1 cellular context compared by ENCODE assay signal in the genomic region with DNA sequence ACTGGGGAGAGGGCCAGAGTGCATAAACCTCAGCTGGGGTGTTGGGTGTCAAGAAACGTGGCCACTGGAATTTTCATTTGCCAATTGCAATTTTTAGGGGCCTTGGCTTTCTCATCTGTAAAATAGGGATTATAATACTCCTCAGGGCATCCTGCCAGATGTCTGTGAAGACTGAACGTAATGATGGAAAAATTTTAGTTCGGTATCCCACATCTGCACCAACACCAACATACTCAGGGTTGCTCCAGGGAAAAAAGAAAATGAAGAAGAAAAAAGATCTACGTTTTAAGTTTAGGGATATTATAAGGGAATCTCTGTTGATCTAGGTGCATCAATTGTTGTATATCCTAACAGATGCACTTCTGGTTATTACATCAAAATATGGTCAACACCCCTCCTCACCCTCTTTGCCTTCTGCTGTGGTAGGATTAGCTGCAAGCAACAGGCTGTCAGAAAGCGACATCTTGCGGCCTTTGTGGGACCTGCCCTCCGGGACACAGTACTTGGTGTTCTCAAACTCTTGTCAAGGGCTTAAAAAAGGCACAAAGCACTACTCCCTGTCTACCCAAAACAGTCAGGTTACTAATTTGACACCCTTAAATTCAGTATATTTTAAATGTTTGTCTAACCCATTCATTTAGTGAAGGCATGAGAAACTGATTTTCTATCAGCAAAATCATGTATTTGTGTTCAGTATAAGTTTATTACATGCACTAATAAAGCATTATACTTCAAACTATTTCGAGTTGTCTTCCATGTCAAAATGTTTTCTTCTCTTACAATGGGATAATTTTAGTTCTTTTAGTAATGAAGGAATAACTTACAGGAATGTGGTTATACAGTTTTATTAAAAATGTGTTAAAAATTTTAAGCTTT.
TF ChIP-seq lines count a peak whose summit lies in the region.

No MANE protein-coding gene starts in this region.

TF ChIP-seq in HepG2, 621 proteins besides CTCF, POLR2A, EP300 and RAD21 (continued from another document and continues in another):
- TF ChIP-seq, protein P1, sequence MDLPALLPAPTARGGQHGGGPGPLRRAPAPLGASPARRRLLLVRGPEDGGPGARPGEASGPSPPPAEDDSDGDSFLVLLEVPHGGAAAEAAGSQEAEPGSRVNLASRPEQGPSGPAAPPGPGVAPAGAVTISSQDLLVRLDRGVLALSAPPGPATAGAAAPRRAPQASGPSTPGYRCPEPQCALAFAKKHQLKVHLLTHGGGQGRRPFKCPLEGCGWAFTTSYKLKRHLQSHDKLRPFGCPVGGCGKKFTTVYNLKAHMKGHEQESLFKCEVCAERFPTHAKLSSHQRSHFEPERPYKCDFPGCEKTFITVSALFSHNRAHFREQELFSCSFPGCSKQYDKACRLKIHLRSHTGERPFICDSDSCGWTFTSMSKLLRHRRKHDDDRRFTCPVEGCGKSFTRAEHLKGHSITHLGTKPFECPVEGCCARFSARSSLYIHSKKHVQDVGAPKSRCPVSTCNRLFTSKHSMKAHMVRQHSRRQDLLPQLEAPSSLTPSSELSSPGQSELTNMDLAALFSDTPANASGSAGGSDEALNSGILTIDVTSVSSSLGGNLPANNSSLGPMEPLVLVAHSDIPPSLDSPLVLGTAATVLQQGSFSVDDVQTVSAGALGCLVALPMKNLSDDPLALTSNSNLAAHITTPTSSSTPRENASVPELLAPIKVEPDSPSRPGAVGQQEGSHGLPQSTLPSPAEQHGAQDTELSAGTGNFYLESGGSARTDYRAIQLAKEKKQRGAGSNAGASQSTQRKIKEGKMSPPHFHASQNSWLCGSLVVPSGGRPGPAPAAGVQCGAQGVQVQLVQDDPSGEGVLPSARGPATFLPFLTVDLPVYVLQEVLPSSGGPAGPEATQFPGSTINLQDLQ (CRISPR knock-in tag; IDR thresholded peaks at IDR 0.05): no peak
- TF ChIP-seq, protein P2, sequence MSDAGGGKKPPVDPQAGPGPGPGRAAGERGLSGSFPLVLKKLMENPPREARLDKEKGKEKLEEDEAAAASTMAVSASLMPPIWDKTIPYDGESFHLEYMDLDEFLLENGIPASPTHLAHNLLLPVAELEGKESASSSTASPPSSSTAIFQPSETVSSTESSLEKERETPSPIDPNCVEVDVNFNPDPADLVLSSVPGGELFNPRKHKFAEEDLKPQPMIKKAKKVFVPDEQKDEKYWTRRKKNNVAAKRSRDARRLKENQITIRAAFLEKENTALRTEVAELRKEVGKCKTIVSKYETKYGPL (CRISPR knock-in tag; IDR thresholded peaks at IDR 0.05): no peak
- no peak for TF ChIP-seq ZFP82 (CRISPR knock-in tag; IDR thresholded peaks at IDR 0.05; ENCODE audit: borderline replicate concordance)
- peak; percentile 91 for TF ChIP-seq PITX1 (CRISPR knock-in tag; IDR thresholded peaks at IDR 0.05)
- no peak for TF ChIP-seq SKI (IDR thresholded peaks at IDR 0.05; ENCODE audit: partially characterized antibody)
- TF ChIP-seq ZNF331 (CRISPR knock-in tag; IDR thresholded peaks at IDR 0.05): 0 out of 2 replicates have a peak, but pooled peaks have one; percentile 45
- TF ChIP-seq, protein P3, sequence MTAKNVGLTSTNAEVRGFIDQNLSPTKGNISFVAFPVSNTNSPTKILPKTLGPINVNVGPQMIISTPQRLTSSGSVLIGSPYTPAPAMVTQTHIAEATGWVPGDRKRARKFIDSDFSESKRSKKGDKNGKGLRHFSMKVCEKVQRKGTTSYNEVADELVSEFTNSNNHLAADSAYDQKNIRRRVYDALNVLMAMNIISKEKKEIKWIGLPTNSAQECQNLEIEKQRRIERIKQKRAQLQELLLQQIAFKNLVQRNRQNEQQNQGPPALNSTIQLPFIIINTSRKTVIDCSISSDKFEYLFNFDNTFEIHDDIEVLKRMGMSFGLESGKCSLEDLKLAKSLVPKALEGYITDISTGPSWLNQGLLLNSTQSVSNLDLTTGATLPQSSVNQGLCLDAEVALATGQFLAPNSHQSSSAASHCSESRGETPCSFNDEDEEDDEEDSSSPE (CRISPR knock-in tag; IDR thresholded peaks at IDR 0.05): no peak
- TF ChIP-seq ZNF34 (CRISPR knock-in tag; IDR thresholded peaks at IDR 0.05; ENCODE audit: borderline replicate concordance): no peak
- TF ChIP-seq SP1 (IDR thresholded peaks at IDR 0.05): no peak
- no peak for TF ChIP-seq SP1 (CRISPR knock-in tag; IDR thresholded peaks at IDR 0.05)
- 0 out of 2 replicates have a peak, but pooled peaks have one; percentile 37 for TF ChIP-seq MIER2 (CRISPR knock-in tag; IDR thresholded peaks at IDR 0.05)
- no peak for TF ChIP-seq NFKB2 (CRISPR knock-in tag; IDR thresholded peaks at IDR 0.05; ENCODE audit: borderline replicate concordance)
- TF ChIP-seq STAG1 (CRISPR knock-in tag; IDR thresholded peaks at IDR 0.05): peak; percentile 98
- TF ChIP-seq, protein P4, sequence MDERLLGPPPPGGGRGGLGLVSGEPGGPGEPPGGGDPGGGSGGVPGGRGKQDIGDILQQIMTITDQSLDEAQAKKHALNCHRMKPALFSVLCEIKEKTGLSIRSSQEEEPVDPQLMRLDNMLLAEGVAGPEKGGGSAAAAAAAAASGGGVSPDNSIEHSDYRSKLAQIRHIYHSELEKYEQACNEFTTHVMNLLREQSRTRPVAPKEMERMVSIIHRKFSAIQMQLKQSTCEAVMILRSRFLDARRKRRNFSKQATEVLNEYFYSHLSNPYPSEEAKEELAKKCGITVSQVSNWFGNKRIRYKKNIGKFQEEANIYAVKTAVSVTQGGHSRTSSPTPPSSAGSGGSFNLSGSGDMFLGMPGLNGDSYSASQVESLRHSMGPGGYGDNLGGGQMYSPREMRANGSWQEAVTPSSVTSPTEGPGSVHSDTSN (CRISPR knock-in tag; IDR thresholded peaks at IDR 0.05): no peak
- TF ChIP-seq, protein P5, sequence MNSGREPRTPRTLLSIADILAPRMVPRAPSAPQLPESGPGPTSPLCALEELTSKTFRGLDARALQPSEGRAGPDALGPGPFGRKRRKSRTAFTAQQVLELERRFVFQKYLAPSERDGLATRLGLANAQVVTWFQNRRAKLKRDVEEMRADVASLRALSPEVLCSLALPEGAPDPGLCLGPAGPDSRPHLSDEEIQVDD (CRISPR knock-in tag; IDR thresholded peaks at IDR 0.05; ENCODE audit: borderline replicate concordance): no peak
- no peak for TF ChIP-seq ONECUT2 (CRISPR knock-in tag; IDR thresholded peaks at IDR 0.05)
- TF ChIP-seq, protein P6, sequence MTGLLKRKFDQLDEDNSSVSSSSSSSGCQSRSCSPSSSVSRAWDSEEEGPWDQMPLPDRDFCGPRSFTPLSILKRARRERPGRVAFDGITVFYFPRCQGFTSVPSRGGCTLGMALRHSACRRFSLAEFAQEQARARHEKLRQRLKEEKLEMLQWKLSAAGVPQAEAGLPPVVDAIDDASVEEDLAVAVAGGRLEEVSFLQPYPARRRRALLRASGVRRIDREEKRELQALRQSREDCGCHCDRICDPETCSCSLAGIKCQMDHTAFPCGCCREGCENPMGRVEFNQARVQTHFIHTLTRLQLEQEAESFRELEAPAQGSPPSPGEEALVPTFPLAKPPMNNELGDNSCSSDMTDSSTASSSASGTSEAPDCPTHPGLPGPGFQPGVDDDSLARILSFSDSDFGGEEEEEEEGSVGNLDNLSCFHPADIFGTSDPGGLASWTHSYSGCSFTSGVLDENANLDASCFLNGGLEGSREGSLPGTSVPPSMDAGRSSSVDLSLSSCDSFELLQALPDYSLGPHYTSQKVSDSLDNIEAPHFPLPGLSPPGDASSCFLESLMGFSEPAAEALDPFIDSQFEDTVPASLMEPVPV (CRISPR knock-in tag; IDR thresholded peaks at IDR 0.05): no peak
- no peak for TF ChIP-seq RNF2 (conservative IDR thresholded peaks at IDR 0.05; ENCODE audit: low read depth)
- no peak for TF ChIP-seq ZNF431 (CRISPR knock-in tag; IDR thresholded peaks at IDR 0.05; ENCODE audit: borderline replicate concordance, low read depth)
- TF ChIP-seq IRF2 (CRISPR knock-in tag; IDR thresholded peaks at IDR 0.05): peak; percentile 54; the same call in 1 of the 2 replicates
- TF ChIP-seq ZNF768 (CRISPR knock-in tag; IDR thresholded peaks at IDR 0.05): no peak
- TF ChIP-seq HOXA5 (CRISPR knock-in tag; IDR thresholded peaks at IDR 0.05): 0 out of 2 replicates have a peak, but pooled peaks have one; percentile 27
- peak; percentile 97 for TF ChIP-seq SMC3 (IDR thresholded peaks at IDR 0.05; ENCODE audit: low read length)
- no peak for TF ChIP-seq TEAD2 (CRISPR knock-in tag; IDR thresholded peaks at IDR 0.05)
- TF ChIP-seq, protein P7, sequence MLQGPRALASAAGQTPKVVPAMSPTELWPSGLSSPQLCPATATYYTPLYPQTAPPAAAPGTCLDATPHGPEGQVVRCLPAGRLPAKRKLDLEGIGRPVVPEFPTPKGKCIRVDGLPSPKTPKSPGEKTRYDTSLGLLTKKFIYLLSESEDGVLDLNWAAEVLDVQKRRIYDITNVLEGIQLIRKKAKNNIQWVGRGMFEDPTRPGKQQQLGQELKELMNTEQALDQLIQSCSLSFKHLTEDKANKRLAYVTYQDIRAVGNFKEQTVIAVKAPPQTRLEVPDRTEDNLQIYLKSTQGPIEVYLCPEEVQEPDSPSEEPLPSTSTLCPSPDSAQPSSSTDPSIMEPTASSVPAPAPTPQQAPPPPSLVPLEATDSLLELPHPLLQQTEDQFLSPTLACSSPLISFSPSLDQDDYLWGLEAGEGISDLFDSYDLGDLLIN (CRISPR knock-in tag; IDR thresholded peaks at IDR 0.05; ENCODE audit: borderline replicate concordance): no peak
- TF ChIP-seq KLF11 (CRISPR knock-in tag; IDR thresholded peaks at IDR 0.05): no peak
- no peak for TF ChIP-seq ZNF563 (CRISPR knock-in tag; IDR thresholded peaks at IDR 0.05)
- TF ChIP-seq KLF16 (CRISPR knock-in tag; IDR thresholded peaks at IDR 0.05): 0 out of 4 replicates have a peak, but pooled peaks of 1 of the 2 experiments have one; percentile 40
- no peak for TF ChIP-seq ZNF615 (CRISPR knock-in tag; IDR thresholded peaks at IDR 0.05; ENCODE audit: borderline replicate concordance)
- TF ChIP-seq POLR2AphosphoS5 (IDR thresholded peaks at IDR 0.05; ENCODE audit: low read depth, low read length): no peak
- TF ChIP-seq ATF7 (IDR thresholded peaks at IDR 0.05): no peak
- TF ChIP-seq ATF7 (CRISPR knock-in tag; IDR thresholded peaks at IDR 0.05): no peak
- 0 out of 2 replicates have a peak, but pooled peaks have one; percentile 35 for TF ChIP-seq ZKSCAN8 (CRISPR knock-in tag; IDR thresholded peaks at IDR 0.05; ENCODE audit: borderline replicate concordance)
- TF ChIP-seq ZNF234 (CRISPR knock-in tag; conservative IDR thresholded peaks at IDR 0.05): no peak
- TF ChIP-seq KMT2B (CRISPR knock-in tag; IDR thresholded peaks at IDR 0.05): no peak
- TF ChIP-seq, protein P8, sequence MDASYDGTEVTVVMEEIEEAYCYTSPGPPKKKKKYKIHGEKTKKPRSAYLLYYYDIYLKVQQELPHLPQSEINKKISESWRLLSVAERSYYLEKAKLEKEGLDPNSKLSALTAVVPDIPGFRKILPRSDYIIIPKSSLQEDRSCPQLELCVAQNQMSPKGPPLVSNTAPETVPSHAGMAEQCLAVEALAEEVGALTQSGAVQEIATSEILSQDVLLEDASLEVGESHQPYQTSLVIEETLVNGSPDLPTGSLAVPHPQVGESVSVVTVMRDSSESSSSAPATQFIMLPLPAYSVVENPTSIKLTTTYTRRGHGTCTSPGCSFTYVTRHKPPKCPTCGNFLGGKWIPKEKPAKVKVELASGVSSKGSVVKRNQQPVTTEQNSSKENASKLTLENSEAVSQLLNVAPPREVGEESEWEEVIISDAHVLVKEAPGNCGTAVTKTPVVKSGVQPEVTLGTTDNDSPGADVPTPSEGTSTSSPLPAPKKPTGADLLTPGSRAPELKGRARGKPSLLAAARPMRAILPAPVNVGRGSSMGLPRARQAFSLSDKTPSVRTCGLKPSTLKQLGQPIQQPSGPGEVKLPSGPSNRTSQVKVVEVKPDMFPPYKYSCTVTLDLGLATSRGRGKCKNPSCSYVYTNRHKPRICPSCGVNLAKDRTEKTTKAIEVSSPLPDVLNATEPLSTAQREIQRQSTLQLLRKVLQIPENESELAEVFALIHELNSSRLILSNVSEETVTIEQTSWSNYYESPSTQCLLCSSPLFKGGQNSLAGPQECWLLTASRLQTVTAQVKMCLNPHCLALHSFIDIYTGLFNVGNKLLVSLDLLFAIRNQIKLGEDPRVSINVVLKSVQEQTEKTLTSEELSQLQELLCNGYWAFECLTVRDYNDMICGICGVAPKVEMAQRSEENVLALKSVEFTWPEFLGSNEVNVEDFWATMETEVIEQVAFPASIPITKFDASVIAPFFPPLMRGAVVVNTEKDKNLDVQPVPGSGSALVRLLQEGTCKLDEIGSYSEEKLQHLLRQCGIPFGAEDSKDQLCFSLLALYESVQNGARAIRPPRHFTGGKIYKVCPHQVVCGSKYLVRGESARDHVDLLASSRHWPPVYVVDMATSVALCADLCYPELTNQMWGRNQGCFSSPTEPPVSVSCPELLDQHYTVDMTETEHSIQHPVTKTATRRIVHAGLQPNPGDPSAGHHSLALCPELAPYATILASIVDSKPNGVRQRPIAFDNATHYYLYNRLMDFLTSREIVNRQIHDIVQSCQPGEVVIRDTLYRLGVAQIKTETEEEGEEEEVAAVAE (CRISPR knock-in tag; IDR thresholded peaks at IDR 0.05; ENCODE audit: borderline replicate concordance): 0 out of 2 replicates have a peak, but pooled peaks have one; percentile 27
- TF ChIP-seq, protein P9, sequence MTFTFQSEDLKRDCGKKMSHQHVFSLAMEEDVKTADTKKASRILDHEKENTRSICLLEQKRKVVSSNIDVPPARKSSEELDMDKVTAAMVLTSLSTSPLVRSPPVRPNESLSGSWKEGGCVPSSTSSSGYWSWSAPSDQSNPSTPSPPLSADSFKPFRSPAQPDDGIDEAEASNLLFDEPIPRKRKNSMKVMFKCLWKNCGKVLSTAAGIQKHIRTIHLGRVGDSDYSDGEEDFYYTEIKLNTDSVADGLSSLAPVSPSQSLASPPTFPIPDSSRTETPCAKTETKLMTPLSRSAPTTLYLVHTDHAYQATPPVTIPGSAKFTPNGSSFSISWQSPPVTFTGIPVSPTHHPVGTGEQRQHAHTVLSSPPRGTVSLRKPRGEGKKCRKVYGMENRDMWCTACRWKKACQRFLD (CRISPR knock-in tag; IDR thresholded peaks at IDR 0.05; ENCODE audit: borderline replicate concordance): no peak
- TF ChIP-seq, protein P10, sequence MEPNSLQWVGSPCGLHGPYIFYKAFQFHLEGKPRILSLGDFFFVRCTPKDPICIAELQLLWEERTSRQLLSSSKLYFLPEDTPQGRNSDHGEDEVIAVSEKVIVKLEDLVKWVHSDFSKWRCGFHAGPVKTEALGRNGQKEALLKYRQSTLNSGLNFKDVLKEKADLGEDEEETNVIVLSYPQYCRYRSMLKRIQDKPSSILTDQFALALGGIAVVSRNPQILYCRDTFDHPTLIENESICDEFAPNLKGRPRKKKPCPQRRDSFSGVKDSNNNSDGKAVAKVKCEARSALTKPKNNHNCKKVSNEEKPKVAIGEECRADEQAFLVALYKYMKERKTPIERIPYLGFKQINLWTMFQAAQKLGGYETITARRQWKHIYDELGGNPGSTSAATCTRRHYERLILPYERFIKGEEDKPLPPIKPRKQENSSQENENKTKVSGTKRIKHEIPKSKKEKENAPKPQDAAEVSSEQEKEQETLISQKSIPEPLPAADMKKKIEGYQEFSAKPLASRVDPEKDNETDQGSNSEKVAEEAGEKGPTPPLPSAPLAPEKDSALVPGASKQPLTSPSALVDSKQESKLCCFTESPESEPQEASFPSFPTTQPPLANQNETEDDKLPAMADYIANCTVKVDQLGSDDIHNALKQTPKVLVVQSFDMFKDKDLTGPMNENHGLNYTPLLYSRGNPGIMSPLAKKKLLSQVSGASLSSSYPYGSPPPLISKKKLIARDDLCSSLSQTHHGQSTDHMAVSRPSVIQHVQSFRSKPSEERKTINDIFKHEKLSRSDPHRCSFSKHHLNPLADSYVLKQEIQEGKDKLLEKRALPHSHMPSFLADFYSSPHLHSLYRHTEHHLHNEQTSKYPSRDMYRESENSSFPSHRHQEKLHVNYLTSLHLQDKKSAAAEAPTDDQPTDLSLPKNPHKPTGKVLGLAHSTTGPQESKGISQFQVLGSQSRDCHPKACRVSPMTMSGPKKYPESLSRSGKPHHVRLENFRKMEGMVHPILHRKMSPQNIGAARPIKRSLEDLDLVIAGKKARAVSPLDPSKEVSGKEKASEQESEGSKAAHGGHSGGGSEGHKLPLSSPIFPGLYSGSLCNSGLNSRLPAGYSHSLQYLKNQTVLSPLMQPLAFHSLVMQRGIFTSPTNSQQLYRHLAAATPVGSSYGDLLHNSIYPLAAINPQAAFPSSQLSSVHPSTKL (CRISPR knock-in tag; IDR thresholded peaks at IDR 0.05): peak; percentile 41; the same call in 1 of the 2 replicates
- no peak for TF ChIP-seq ZNF124 (CRISPR knock-in tag; IDR thresholded peaks at IDR 0.05)
